1 cellular context compared by ENCODE assay signal in genomic region chr22:32623943-32624342, GRCh38.
TF ChIP-seq lines count a peak whose summit lies in the region.

No MANE protein-coding gene starts in this region.

TF ChIP-seq in HepG2, 621 proteins besides CTCF, POLR2A, EP300 and RAD21 (continued from another document and continues in another):
- no peak for TF ChIP-seq NFAT5 (CRISPR knock-in tag; IDR thresholded peaks at IDR 0.05)
- TF ChIP-seq HOXA3 (CRISPR knock-in tag; IDR thresholded peaks at IDR 0.05) = no peak
- no peak for TF ChIP-seq ZNF558 (CRISPR knock-in tag; IDR thresholded peaks at IDR 0.05; ENCODE audit: borderline replicate concordance)
- TF ChIP-seq ZNF703 (CRISPR knock-in tag; IDR thresholded peaks at IDR 0.05; ENCODE audit: borderline replicate concordance) = no peak
- TF ChIP-seq CHD2 (IDR thresholded peaks at IDR 0.05; ENCODE audit: low read depth, low read length) = no peak
- TF ChIP-seq ZFP36L2 (CRISPR knock-in tag; IDR thresholded peaks at IDR 0.05) = no peak
- TF ChIP-seq YEATS2 (CRISPR knock-in tag; IDR thresholded peaks at IDR 0.05; ENCODE audit: borderline replicate concordance) = no peak
- TF ChIP-seq ATF4 (CRISPR knock-in tag; IDR thresholded peaks at IDR 0.05) = 0 out of 4 replicates have a peak, but pooled peaks of 1 of the 2 experiments have one; percentile 18
- no peak for TF ChIP-seq SMAD9 (CRISPR knock-in tag; IDR thresholded peaks at IDR 0.05)
- no peak for TF ChIP-seq PAXIP1 (CRISPR knock-in tag; conservative IDR thresholded peaks at IDR 0.05)
- no peak for TF ChIP-seq ZNF326 (CRISPR knock-in tag; IDR thresholded peaks at IDR 0.05; ENCODE audit: borderline replicate concordance)
- no peak for TF ChIP-seq ZNF432 (CRISPR knock-in tag; IDR thresholded peaks at IDR 0.05; ENCODE audit: borderline replicate concordance)
- no peak for TF ChIP-seq ATF5 (CRISPR knock-in tag; IDR thresholded peaks at IDR 0.05; ENCODE audit: low read depth)
- no peak for TF ChIP-seq FOXJ3 (CRISPR knock-in tag; IDR thresholded peaks at IDR 0.05; ENCODE audit: borderline replicate concordance)
- no peak for TF ChIP-seq KDM1A (CRISPR knock-in tag; IDR thresholded peaks at IDR 0.05)
- TF ChIP-seq FOSL2 (CRISPR knock-in tag; IDR thresholded peaks at IDR 0.05) = 0 out of 2 replicates have a peak, but pooled peaks have one; percentile 14
- TF ChIP-seq KLF6 (CRISPR knock-in tag; IDR thresholded peaks at IDR 0.05) = no peak
- no peak for TF ChIP-seq ZNF263 (CRISPR knock-in tag; IDR thresholded peaks at IDR 0.05)
- 0 out of 2 replicates have a peak, but pooled peaks have one; percentile 22 for TF ChIP-seq NCOA2 (CRISPR knock-in tag; IDR thresholded peaks at IDR 0.05)
- no peak for TF ChIP-seq ZSCAN31 (CRISPR knock-in tag; IDR thresholded peaks at IDR 0.05; ENCODE audit: low read depth)
- peak; percentile 16; the same call in 1 of the 2 replicates for TF ChIP-seq ZNF687 (CRISPR knock-in tag; IDR thresholded peaks at IDR 0.05)
- no peak for TF ChIP-seq SMYD3 (CRISPR knock-in tag; IDR thresholded peaks at IDR 0.05)
- TF ChIP-seq CEBPB (IDR thresholded peaks at IDR 0.05; ENCODE audit: borderline replicate concordance, low read depth, low read length) = peak; percentile 29; the same call in 1 of the 2 replicates
- TF ChIP-seq SMARCC2 (IDR thresholded peaks at IDR 0.05) = no peak
- TF ChIP-seq PHF20 (CRISPR knock-in tag; IDR thresholded peaks at IDR 0.05) = no peak
- TF ChIP-seq ZEB1 (IDR thresholded peaks at IDR 0.05; ENCODE audit: insufficient replicate concordance, low read depth) = no peak
- no peak for TF ChIP-seq RBM22 (optimal IDR thresholded peaks at IDR 0.05; ENCODE audit: low read length)
- no peak for TF ChIP-seq ZNF343 (CRISPR knock-in tag; IDR thresholded peaks at IDR 0.05)
- no peak for TF ChIP-seq ETS1 (CRISPR knock-in tag; IDR thresholded peaks at IDR 0.05)
- no peak for TF ChIP-seq AGO2 (optimal IDR thresholded peaks at IDR 0.05; ENCODE audit: low read depth, low read length)
- no peak for TF ChIP-seq NCOA1 (CRISPR knock-in tag; IDR thresholded peaks at IDR 0.05)
- TF ChIP-seq ZNF205 (CRISPR knock-in tag; IDR thresholded peaks at IDR 0.05) = no peak
- TF ChIP-seq NPAS2 (CRISPR knock-in tag; IDR thresholded peaks at IDR 0.05; ENCODE audit: borderline replicate concordance) = no peak
- no peak for TF ChIP-seq GABPA (IDR thresholded peaks at IDR 0.05; ENCODE audit: low read depth, low read length)
- TF ChIP-seq GABPA (CRISPR knock-in tag; IDR thresholded peaks at IDR 0.05; ENCODE audit: low read depth) = no peak
- TF ChIP-seq ZMYM2 (CRISPR knock-in tag; IDR thresholded peaks at IDR 0.05) = no peak
- TF ChIP-seq TFE3 (CRISPR knock-in tag; IDR thresholded peaks at IDR 0.05) = no peak
- TF ChIP-seq TBX3 (IDR thresholded peaks at IDR 0.05; ENCODE audit: borderline replicate concordance) = no peak
- no peak for TF ChIP-seq POLR2AphosphoS2 (IDR thresholded peaks at IDR 0.05; ENCODE audit: low read depth, low read length)
- TF ChIP-seq ZNF713 (CRISPR knock-in tag; IDR thresholded peaks at IDR 0.05) = no peak
- peak; percentile 32 for TF ChIP-seq TEAD3 (CRISPR knock-in tag; optimal IDR thresholded peaks at IDR 0.05; ENCODE audit: borderline replicate concordance)
- no peak for TF ChIP-seq SRY (CRISPR knock-in tag; IDR thresholded peaks at IDR 0.05)
- TF ChIP-seq ZNF251 (CRISPR knock-in tag; IDR thresholded peaks at IDR 0.05) = no peak
- TF ChIP-seq GTF2F1 (IDR thresholded peaks at IDR 0.05; ENCODE audit: low read length) = no peak
- TF ChIP-seq POGK (CRISPR knock-in tag; conservative IDR thresholded peaks at IDR 0.05) = no peak
- TF ChIP-seq MEF2D (CRISPR knock-in tag; IDR thresholded peaks at IDR 0.05) = no peak
- TF ChIP-seq MAF1 (CRISPR knock-in tag; IDR thresholded peaks at IDR 0.05; ENCODE audit: borderline replicate concordance) = no peak
- no peak for TF ChIP-seq ZNF790 (CRISPR knock-in tag; IDR thresholded peaks at IDR 0.05; ENCODE audit: borderline replicate concordance)
- TF ChIP-seq ATF7 (IDR thresholded peaks at IDR 0.05) = peak; percentile 37; the same call in 1 of the 2 replicates
- no peak for TF ChIP-seq ATF7 (CRISPR knock-in tag; IDR thresholded peaks at IDR 0.05)
- no peak for TF ChIP-seq THAP11 (CRISPR knock-in tag; IDR thresholded peaks at IDR 0.05)
- peak; percentile 38; the same call in 1 of the 2 replicates for TF ChIP-seq GATAD2A (CRISPR knock-in tag; IDR thresholded peaks at IDR 0.05)
- peak; percentile 42 for TF ChIP-seq CEBPG (CRISPR knock-in tag; IDR thresholded peaks at IDR 0.05)
- TF ChIP-seq ATM (IDR thresholded peaks at IDR 0.05; ENCODE audit: borderline replicate concordance) = no peak
